Comparison of ENCODE assay signal across 21 cellular contexts in genomic region chr11:131907371-131907770, GRCh38.
"Had no signal": no experiment of that assay in that cellular context is flagged by ENCODE, and none has a peak within 500 bp of the region (broad histone marks: within the 10 kb centered on the region; RNA-seq: fewer than 3 reads in every experiment).

No MANE protein-coding gene starts in this region.

- H3K36me3 ChIP-seq: lower lobe of right lung, transverse colon, WERI-Rb-1 had no signal

- H3K36me3 Mint-ChIP-seq: activated naive CD4-positive, alpha-beta T cell treated with anti-CD3 and anti-CD28 coated beads, Interleukin-2, amount 50 U/mL, for 24 hours; stimulated activated naive B cell treated with anti-CD40 and anti-IgM and Interleukin-4, amounts not matched to agents 10 μg/mL and 1 μg/mL and 100 μg/mL, for 72 hours had no signal

- DNase-seq: activated CD4-positive, alpha-beta T cell treated with anti-CD3 and anti-CD28 coated beads, Interleukin-2, amount 10 ng/mL, durations not matched to agents 7 days and 5 days; activated CD4-positive, CD25-positive, alpha-beta regulatory T cell treated with anti-CD3 and anti-CD28 coated beads, Interleukin-2, amount 50 U/mL, for 72 hours; activated CD8-positive, alpha-beta T cell treated with anti-CD3 and anti-CD28 coated beads for 36 hours; activated gamma-delta T cell; endodermal cell; kidney; lower lobe of right lung; naive thymus-derived CD4-positive, alpha-beta T cell; retina; stimulated activated CD4-positive, alpha-beta T cell treated with anti-CD3 and anti-CD28 coated beads, Interleukin-2, amount 100 ng/mL, for 48 hours; stimulated activated CD8-positive, alpha-beta memory T cell treated with anti-CD3 and anti-CD28 coated beads, Interleukin-4, amount 100 ng/mL, for 48 hours; stimulated activated naive B cell treated with anti-CD40 and anti-IgM and Interleukin-4, amounts not matched to agents 10 μg/mL and 1 μg/mL and 100 μg/mL, for 72 hours; transverse colon; WERI-Rb-1 had no signal

- H3K4me1 Mint-ChIP-seq: activated CD4-positive, alpha-beta T cell treated with anti-CD3 and anti-CD28 coated beads, Interleukin-2, amount 10 ng/mL, durations not matched to agents 7 days and 5 days; activated naive CD4-positive, alpha-beta T cell treated with anti-CD3 and anti-CD28 coated beads, Interleukin-2, amount 50 U/mL, for 24 hours; central memory CD8-positive, alpha-beta T cell; naive thymus-derived CD4-positive, alpha-beta T cell; stimulated activated naive B cell treated with anti-CD40 and anti-IgM and Interleukin-4, amounts not matched to agents 10 μg/mL and 1 μg/mL and 100 μg/mL, for 72 hours had no signal

- H3K4me3 Mint-ChIP-seq: activated CD4-positive, alpha-beta T cell treated with anti-CD3 and anti-CD28 coated beads, Interleukin-2, amount 10 ng/mL, durations not matched to agents 7 days and 5 days; activated CD8-positive, alpha-beta T cell treated with anti-CD3 and anti-CD28 coated beads for 36 hours; activated naive CD4-positive, alpha-beta T cell treated with anti-CD3 and anti-CD28 coated beads, Interleukin-2, amount 50 U/mL, for 24 hours; activated T-helper 1 cell treated with anti-CD3 and anti-CD28 coated beads, Interleukin-12 subunit alpha, Interleukin-12 subunit beta, Interleukin-2, Interleukin-4 antibody, amounts not matched to agents 30 ng/mL and 10 ng/mL and 1 ng/mL, durations not matched to agents 14 hours and 24 hours and 36 hours; central memory CD8-positive, alpha-beta T cell; endodermal cell; naive thymus-derived CD4-positive, alpha-beta T cell; stimulated activated naive B cell treated with anti-CD40 and anti-IgM and Interleukin-4, amounts not matched to agents 10 μg/mL and 1 μg/mL and 100 μg/mL, for 72 hours; T-helper 2 cell treated with Interferon-gamma antibody and Interleukin-4, amounts not matched to agents 5 μg/mL and 100 μg/mL, for 36 hours had no signal

- H3K9me3 Mint-ChIP-seq: activated CD4-positive, alpha-beta T cell treated with anti-CD3 and anti-CD28 coated beads, Interleukin-2, amount 10 ng/mL, durations not matched to agents 7 days and 5 days; activated CD8-positive, alpha-beta T cell treated with anti-CD3 and anti-CD28 coated beads for 36 hours; activated naive CD4-positive, alpha-beta T cell treated with anti-CD3 and anti-CD28 coated beads, Interleukin-2, amount 50 U/mL, for 24 hours; activated T-helper 1 cell treated with anti-CD3 and anti-CD28 coated beads, Interleukin-12 subunit alpha, Interleukin-12 subunit beta, Interleukin-2, Interleukin-4 antibody, amounts not matched to agents 30 ng/mL and 10 ng/mL and 1 ng/mL, durations not matched to agents 14 hours and 24 hours and 36 hours; endodermal cell; stimulated activated naive B cell treated with anti-CD40 and anti-IgM and Interleukin-4, amounts not matched to agents 10 μg/mL and 1 μg/mL and 100 μg/mL, for 72 hours; T-helper 2 cell treated with Interferon-gamma antibody and Interleukin-4, amounts not matched to agents 5 μg/mL and 100 μg/mL, for 36 hours had no signal

- H3K27ac Mint-ChIP-seq: activated CD4-positive, alpha-beta T cell treated with anti-CD3 and anti-CD28 coated beads, Interleukin-2, amount 10 ng/mL, durations not matched to agents 7 days and 5 days; activated CD8-positive, alpha-beta T cell treated with anti-CD3 and anti-CD28 coated beads for 36 hours; activated naive CD4-positive, alpha-beta T cell treated with anti-CD3 and anti-CD28 coated beads, Interleukin-2, amount 50 U/mL, for 24 hours; activated T-helper 1 cell treated with anti-CD3 and anti-CD28 coated beads, Interleukin-12 subunit alpha, Interleukin-12 subunit beta, Interleukin-2, Interleukin-4 antibody, amounts not matched to agents 30 ng/mL and 10 ng/mL and 1 ng/mL, durations not matched to agents 14 hours and 24 hours and 36 hours; endodermal cell; naive thymus-derived CD4-positive, alpha-beta T cell; progenitor cell of endocrine pancreas; stimulated activated naive B cell treated with anti-CD40 and anti-IgM and Interleukin-4, amounts not matched to agents 10 μg/mL and 1 μg/mL and 100 μg/mL, for 72 hours; T-helper 2 cell treated with Interferon-gamma antibody and Interleukin-4, amounts not matched to agents 5 μg/mL and 100 μg/mL, for 36 hours had no signal

- FAIRE-seq: colon, kidney, urothelium cell line had no signal

- H3K27ac ChIP-seq: lower lobe of right lung, transverse colon, WERI-Rb-1 had no signal

- H3K4me1 ChIP-seq: lower lobe of right lung had no signal

- H3K9me3 ChIP-seq: lower lobe of right lung, transverse colon had no signal

- H3K4me3 ChIP-seq: lower lobe of right lung, transverse colon had no signal
